ENCODE assay signal across 8 cellular contexts in genomic region chr6:39166189-39166917, GRCh38. TPM values are rescaled to one million over a fixed set of nuclear protein-coding genes. Genes with fewer than 3 reads are reported as not detected.
DNase-seq lines count a peak whose midpoint lies in the region; ATAC-seq and TF ChIP-seq lines count a peak whose summit lies in the region.

No MANE protein-coding gene starts in this region.

- H3K4me3 ChIP-seq in colonic mucosa (no peak overlapping the region), right lobe of liver (no peak overlapping the region)

- TF ChIP-seq CTCF in colonic mucosa (IDR thresholded peaks at IDR 0.05), result peak; percentile 89
- TF ChIP-seq CTCF in right lobe of liver (IDR thresholded peaks at IDR 0.05), result peak; percentile 86 to 97 (median 90)

- H3K36me3 Mint-ChIP-seq in activated CD4-positive, alpha-beta T cell treated with anti-CD3 and anti-CD28 coated beads, Interleukin-2, amount 10 ng/mL, durations not matched to agents 24 days and 14 days (ENCODE audit: low read depth), result peaks cover 5% of the 10 kb centered on the region

- in situ Hi-C loops in Caki2 (cut with HindIII; ENCODE audit: low pct_unique_long_range_greater_than_20kb, low sequenced_read_pairs), result no loop called here

- no peaks in the 10 kb centered on the region for H3K27me3 Mint-ChIP-seq in activated CD4-positive, alpha-beta T cell treated with anti-CD3 and anti-CD28 coated beads, Interleukin-2, amount 10 ng/mL, durations not matched to agents 24 days and 14 days

- intact Hi-C loops in activated CD4-positive, alpha-beta T cell treated with anti-CD3 and anti-CD28 coated beads, Interleukin-2, amount 10 ng/mL, durations not matched to agents 24 days and 14 days (cut with micrococcal nuclease), result loop anchor here (1.0 to 10.0 kb wide), 3 partner anchors 137 to 294 kb away; no protein-coding TSS in a partner anchor
- intact Hi-C loops in colonic mucosa (cut with DNase I), result loop anchor here (2.0 to 10.0 kb wide), 2 partner anchors 138 to 292 kb away; no protein-coding TSS in a partner anchor
- intact Hi-C loops in right lobe of liver (cut with DNase I), result loop anchor here (2.0 to 5.0 kb wide), 2 partner anchors 136 to 141 kb away; no protein-coding TSS in a partner anchor

- H3K9me3 Mint-ChIP-seq in activated CD4-positive, alpha-beta T cell treated with anti-CD3 and anti-CD28 coated beads, Interleukin-2, amount 10 ng/mL, durations not matched to agents 24 days and 14 days, result no peaks in the 10 kb centered on the region

- no peak overlapping the region for H3K9ac ChIP-seq in colonic mucosa (ENCODE audit: low read depth in 2 of 2, low read length in 2 of 2)

- no peak overlapping the region for H3K27ac Mint-ChIP-seq in activated CD4-positive, alpha-beta T cell treated with anti-CD3 and anti-CD28 coated beads, Interleukin-2, amount 10 ng/mL, durations not matched to agents 24 days and 14 days

- H3K36me3 ChIP-seq in colonic mucosa (no peaks in the 10 kb centered on the region), right lobe of liver (no peaks in the 10 kb centered on the region)

- DNase-seq in Caki2 (ENCODE audit: low read depth) (peak; percentile 59), NCI-H446 treated with DMSO at 0.1 percent for 48 hours (lab: John Stamatoyannopoulos, UW) (peak; percentile 57), colonic mucosa (peak; percentile 91), right lobe of liver (peak; percentile 85 to 87 (median 86))
- peak; percentile 95 for DNase-seq in activated CD4-positive, alpha-beta T cell treated with anti-CD3 and anti-CD28 coated beads, Interleukin-2, amount 10 ng/mL, durations not matched to agents 24 days and 14 days
- peak; percentile 74 to 82 (median 79) for DNase-seq in stimulated activated CD4-positive, alpha-beta T cell treated with anti-CD3 and anti-CD28 coated beads, TNF-alpha, amount 100 ng/mL, for 4 hours (ENCODE audit: low read depth in 3 of 3)

- peaks cover 8% of the 10 kb centered on the region for H3K4me1 Mint-ChIP-seq in activated CD4-positive, alpha-beta T cell treated with anti-CD3 and anti-CD28 coated beads, Interleukin-2, amount 10 ng/mL, durations not matched to agents 24 days and 14 days

- no peak for TF ChIP-seq POLR2A in right lobe of liver (IDR thresholded peaks at IDR 0.05)

- H3K9me3 ChIP-seq in colonic mucosa, result no peaks in the 10 kb centered on the region
- no peaks in the 10 kb centered on the region for H3K9me3 ChIP-seq in right lobe of liver

- no peak overlapping the region for H3K4me3 Mint-ChIP-seq in activated CD4-positive, alpha-beta T cell treated with anti-CD3 and anti-CD28 coated beads, Interleukin-2, amount 10 ng/mL, durations not matched to agents 24 days and 14 days

- ATAC-seq in HG02678 (IDR thresholded peaks at IDR 0.05; ENCODE audit: unreplicated experiment), result peak; percentile 52
- ATAC-seq in right lobe of liver, result peak; percentile 88 to 97 (median 94)
- ATAC-seq in GM18868 (IDR thresholded peaks at IDR 0.05; ENCODE audit: unreplicated experiment), result no peak

- 33% methylated on average over 3 of the region's 20 CpGs for WGBS in right lobe of liver (ENCODE audit: insufficient coverage, low coverage, low lambda C conversion rate, missing lambda C conversion rate)

- H3K27me3 ChIP-seq in colonic mucosa (no peaks in the 10 kb centered on the region), right lobe of liver (no peaks in the 10 kb centered on the region)

- H3K27ac ChIP-seq in colonic mucosa, result no peak overlapping the region
- H3K27ac ChIP-seq in right lobe of liver, result no peak overlapping the region

- H3K4me1 ChIP-seq in colonic mucosa, result no peaks in the 10 kb centered on the region
- no peaks in the 10 kb centered on the region for H3K4me1 ChIP-seq in right lobe of liver

RNA-seq across cellular contexts. Expression of gene SAYSD1, which starts 51.4 kb away (rescaled TPM):
- 7.6 and 9.1 TPM in 2 replicates for total RNA-seq in Caki2 (2014; rRNA removed; shearing (Covaris generic); ENCODE audit: low replicate concordance)
- total RNA-seq in activated CD4-positive, alpha-beta T cell treated with anti-CD3 and anti-CD28 coated beads, Interleukin-2, amount 10 ng/mL, durations not matched to agents 24 days and 14 days, result 13.7 and 14.8 TPM in 2 replicates
- total RNA-seq in colonic mucosa, result 10 to 100 TPM; 12.9 to 15.5 TPM
- total RNA-seq in right lobe of liver, result 1 to 10 TPM; 4.3 to 9.3 (median 7.0) TPM
